8 cellular contexts compared by ENCODE assay signal in the genomic region with DNA sequence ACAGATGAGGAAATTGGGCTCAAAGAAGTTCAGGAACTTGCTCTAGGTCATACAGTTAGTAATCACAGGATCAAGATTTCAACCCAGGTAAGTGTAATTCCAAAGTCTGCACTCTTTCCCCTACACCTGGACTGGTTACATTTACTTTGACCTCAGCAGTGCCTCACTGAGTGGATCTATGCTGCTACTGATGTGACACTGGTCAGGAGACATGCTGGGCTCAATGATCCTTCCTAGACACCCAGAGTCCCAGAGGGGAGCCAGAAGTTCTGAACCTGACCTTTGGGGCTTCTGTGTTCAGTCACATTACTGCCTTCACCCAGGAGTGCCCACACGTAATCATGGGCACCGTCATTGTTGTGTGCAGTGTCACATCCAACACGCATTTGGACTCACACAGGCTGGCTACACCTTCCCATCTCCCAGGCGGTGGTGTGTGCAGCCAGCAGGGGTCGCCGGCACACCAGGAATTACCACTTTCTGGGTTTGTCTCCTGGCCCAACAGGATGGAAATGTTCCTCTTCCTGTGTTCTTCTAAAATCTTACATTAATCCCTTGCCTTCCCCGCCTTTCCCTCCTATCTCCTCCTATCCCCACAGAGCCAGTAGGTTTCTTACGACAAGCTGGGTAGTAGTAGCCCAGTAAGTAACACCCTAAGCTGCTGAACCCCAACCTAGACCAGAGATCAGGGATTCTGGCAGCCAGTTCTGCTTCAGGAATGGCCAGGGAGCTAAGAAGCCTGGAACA. TPM values are rescaled to one million over a fixed set of nuclear protein-coding genes. Genes with fewer than 3 reads are reported as not detected.
DNase-seq lines count a peak whose midpoint lies in the region; ATAC-seq and TF ChIP-seq lines count a peak whose summit lies in the region.

No MANE protein-coding gene starts in this region.

- ATAC-seq in GM21619 (IDR thresholded peaks at IDR 0.05; ENCODE audit: unreplicated experiment): peak; percentile 65
- ATAC-seq in GM18907 (IDR thresholded peaks at IDR 0.05; ENCODE audit: unreplicated experiment): no peak

- H3K36me3 Mint-ChIP-seq in immature natural killer cell: no peaks in the 10 kb centered on the region

- no peak overlapping the region for H3K27ac Mint-ChIP-seq in immature natural killer cell

- no peaks in the 10 kb centered on the region for H3K36me3 ChIP-seq in WERI-Rb-1
- H3K36me3 ChIP-seq in brain microvascular endothelial cell (replicated peaks): no peaks in the 10 kb centered on the region

- H3K27ac ChIP-seq in WERI-Rb-1 (peak overlapping the region; percentile 46), brain microvascular endothelial cell (no peak overlapping the region)

- H3K4me3 ChIP-seq in WERI-Rb-1 (ENCODE audit: low read depth, low read length): no peak overlapping the region
- H3K4me3 ChIP-seq in brain microvascular endothelial cell (ENCODE audit: low read depth, low read length): no peak overlapping the region

- H3K27me3 ChIP-seq in WERI-Rb-1 (ENCODE audit: insufficient read depth, low read depth, severe bottlenecking): no peaks in the 10 kb centered on the region
- peaks cover 67% of the 10 kb centered on the region for H3K27me3 ChIP-seq in brain microvascular endothelial cell (replicated peaks)

- no peak overlapping the region for H3K4me3 Mint-ChIP-seq in immature natural killer cell

- TF ChIP-seq CTCF in WERI-Rb-1 (IDR thresholded peaks at IDR 0.05; ENCODE audit: low read depth, low read length): peak; percentile 94
- peak; percentile 99 for TF ChIP-seq CTCF in brain microvascular endothelial cell (IDR thresholded peaks at IDR 0.05; ENCODE audit: low read depth, low read length, missing control alignments)

- DNase-seq in C1 segment of cervical spinal cord (lab: John Stamatoyannopoulos, UW) (peak in 12 of 14 donors; percentile 19 to 80 (median 55)), NCI-H2107 (lab: John Stamatoyannopoulos, UW) (peak; percentile 50), WERI-Rb-1 (peak; percentile 88), brain microvascular endothelial cell (peak; percentile 77), immature natural killer cell (peak; percentile 65 to 67 (median 65))
- DNase-seq in stimulated activated CD4-positive, alpha-beta T cell treated with anti-CD3 and anti-CD28 coated beads, Interleukin-15, amount 100 ng/mL, for 48 hours (ENCODE audit: low read depth in 2 of 2): peak; percentile 45 to 63

- in situ Hi-C loops in brain microvascular endothelial cell (cut with HindIII; ENCODE audit: low pct_ligation_motif_present, low sequenced_read_pairs): no loop called here

- H3K9me3 Mint-ChIP-seq in immature natural killer cell: peaks cover 0 to 3% (median 0%) of the 10 kb centered on the region in 6 donors

- peaks cover 15 to 66% (median 19%) of the 10 kb centered on the region in 3 donors for H3K27me3 Mint-ChIP-seq in immature natural killer cell (ENCODE audit: low read depth in 3 of 3)

- H3K4me1 Mint-ChIP-seq in immature natural killer cell: peaks cover 4 to 5% of the 10 kb centered on the region in 2 donors

- no peaks in the 10 kb centered on the region for H3K9me3 ChIP-seq in WERI-Rb-1 (ENCODE audit: severe bottlenecking)

RNA-seq across cellular contexts. Expression of gene CALCOCO1, which starts 25.6 kb away (rescaled TPM):
- 100 to 1,000 TPM in 2 of 3 donors, 10 to 100 TPM in 1; 81.7 to 110 (median 100) TPM for polyA plus RNA-seq in immature natural killer cell

RNA-seq across cellular contexts. Expression of gene ATP5MC2, which starts 25.8 kb away (rescaled TPM):
- polyA plus RNA-seq in immature natural killer cell: 100 to 1,000 TPM; 383 to 495 (median 467) TPM

RNA-seq across cellular contexts. Expression of gene CISTR, which starts 50.1 kb away (rescaled TPM):
- not detected for polyA plus RNA-seq in immature natural killer cell
